Comparison of ENCODE assay signal across 10 cellular contexts in genomic region chr1:25694591-25695007, GRCh38.
DNase-seq lines count a peak whose midpoint lies in the region; TF ChIP-seq lines count a peak whose summit lies in the region.
"Had no signal": no experiment of that assay in that cellular context is flagged by ENCODE, and none has a peak within 500 bp of the region (broad histone marks: within the 10 kb centered on the region; RNA-seq: fewer than 3 reads in every experiment).

No MANE protein-coding gene starts in this region.

- H3K9me3 ChIP-seq in Peyer's patch: no peaks in the 10 kb centered on the region
- H3K9me3 ChIP-seq in duodenal mucosa (ENCODE audit: control insufficient read depth in 1 of 2, low read length in 2 of 2): no peaks in the 10 kb centered on the region
- H3K9me3 ChIP-seq in liver (ENCODE audit: control insufficient read depth in 4 of 4, low read length in 3 of 4): no peaks in the 10 kb centered on the region
- H3K9me3 ChIP-seq in subcutaneous abdominal adipose tissue (ENCODE audit: control insufficient read depth in 5 of 5, low read length in 5 of 5): no peaks in the 10 kb centered on the region
- H3K9me3 ChIP-seq: SJSA1 had no signal

- peaks cover 0 to 31% (median 0%) of the 10 kb centered on the region in 4 donors for H3K4me1 ChIP-seq in Peyer's patch
- peaks cover 8 to 10% of the 10 kb centered on the region in 2 donors for H3K4me1 ChIP-seq in duodenal mucosa (ENCODE audit: control insufficient read depth in 1 of 2, insufficient read depth in 2 of 2, low read length in 2 of 2)
- H3K4me1 ChIP-seq in liver (ENCODE audit: control insufficient read depth in 4 of 4, insufficient read depth in 4 of 4, low read length in 3 of 4): peaks cover 3 to 21% (median 18%) of the 10 kb centered on the region in 4 donors
- peaks cover 15 to 42% (median 34%) of the 10 kb centered on the region in 5 donors for H3K4me1 ChIP-seq in subcutaneous abdominal adipose tissue (ENCODE audit: control insufficient read depth in 5 of 5, insufficient read depth in 5 of 5, low read length in 5 of 5)

- no peak overlapping the region for H3K27ac Mint-ChIP-seq in immature natural killer cell

- H3K4me3 Mint-ChIP-seq in immature natural killer cell: no peak overlapping the region

- H3K4me3 ChIP-seq in Peyer's patch (no peak overlapping the region), duodenal mucosa (ENCODE audit: low read depth in 1 of 2, low read length in 2 of 2) (no peak overlapping the region), liver (ENCODE audit: low read depth in 1 of 3, low read length in 3 of 3) (no peak overlapping the region), subcutaneous abdominal adipose tissue (ENCODE audit: low read depth in 1 of 5, low read length in 5 of 5) (no peak overlapping the region), lower leg skin (ENCODE audit: low read depth, poor library complexity, severe bottlenecking) (no peak overlapping the region)
- H3K4me3 ChIP-seq: SJSA1 had no signal

- TF ChIP-seq POLR2A in Peyer's patch (IDR thresholded peaks at IDR 0.05): no peak
- no peak for TF ChIP-seq POLR2A in lower leg skin (IDR thresholded peaks at IDR 0.05)

- no peaks in the 10 kb centered on the region for H3K36me3 ChIP-seq in Peyer's patch
- no peaks in the 10 kb centered on the region for H3K36me3 ChIP-seq in duodenal mucosa (ENCODE audit: control insufficient read depth in 1 of 2, insufficient read depth in 2 of 2, low read length in 2 of 2)
- no peaks in the 10 kb centered on the region for H3K36me3 ChIP-seq in liver (ENCODE audit: control insufficient read depth in 4 of 4, insufficient read depth in 3 of 4, low read depth in 1 of 4, low read length in 3 of 4)
- H3K36me3 ChIP-seq in subcutaneous abdominal adipose tissue (ENCODE audit: control insufficient read depth in 5 of 5, insufficient read depth in 5 of 5, low read length in 5 of 5): no peaks in the 10 kb centered on the region
- H3K36me3 ChIP-seq: SJSA1 had no signal

- H3K27ac ChIP-seq in Peyer's patch (peak overlapping the region; percentile 38 to 83 (median 52)), duodenal mucosa (ENCODE audit: low read depth, low read length) (peak overlapping the region; percentile 48), liver (ENCODE audit: low read depth in 1 of 2, low read length in 2 of 2) (peak overlapping the region; percentile 83 to 90), subcutaneous abdominal adipose tissue (ENCODE audit: low read depth, low read length) (peak overlapping the region; percentile 81)

- H3K9ac ChIP-seq in duodenal mucosa (ENCODE audit: low read depth in 1 of 2, low read length in 2 of 2): no peak overlapping the region
- peak overlapping the region in 1 of 2 donors; percentile 73 for H3K9ac ChIP-seq in liver (ENCODE audit: low read depth in 1 of 2, low read length in 2 of 2)
- H3K9ac ChIP-seq in subcutaneous abdominal adipose tissue (ENCODE audit: low read length in 5 of 5): peak overlapping the region in 2 of 5 donors; percentile 27 to 44

- no peaks in the 10 kb centered on the region for H3K9me3 Mint-ChIP-seq in immature natural killer cell

- no peak for TF ChIP-seq RAD21 in liver (IDR thresholded peaks at IDR 0.05)

- H3K36me3 Mint-ChIP-seq in immature natural killer cell: no peaks in the 10 kb centered on the region

- no peaks in the 10 kb centered on the region for H3K4me1 Mint-ChIP-seq in immature natural killer cell

- WGBS in liver: 68% methylated on average over 4 of the region's 4 CpGs
- WGBS in lower leg skin, 2 donors: 63 to 65% methylated on average over 4 of the region's 4 CpGs

- peaks cover 0 to 4% (median 2%) of the 10 kb centered on the region in 3 donors for H3K27me3 Mint-ChIP-seq in immature natural killer cell (ENCODE audit: low read depth in 3 of 3)

- intact Hi-C loops in lower leg skin (cut with DNase I; ENCODE audit: low total_unique reads): no loop called here

- H3K27me3 ChIP-seq in Peyer's patch (no peaks in the 10 kb centered on the region), duodenal mucosa (ENCODE audit: control insufficient read depth in 1 of 2, insufficient read depth in 2 of 2, low read length in 2 of 2) (no peaks in the 10 kb centered on the region), liver (ENCODE audit: control insufficient read depth in 4 of 4, insufficient read depth in 4 of 4, low read length in 3 of 4) (no peaks in the 10 kb centered on the region), subcutaneous abdominal adipose tissue (ENCODE audit: control insufficient read depth in 5 of 5, insufficient read depth in 4 of 5, low read length in 5 of 5) (no peaks in the 10 kb centered on the region)
- H3K27me3 ChIP-seq: SJSA1 had no signal

- DNase-seq in Peyer's patch (no peak), lower leg skin (ENCODE audit: low spot score in 2 of 2) (no peak), NCI-H1436 treated with DMSO at 0.1 percent for 48 hours (lab: John Stamatoyannopoulos, UW) (no peak), immature natural killer cell (no peak)
- no peak for DNase-seq in effector CD8-positive, alpha-beta T cell (lab: John Stamatoyannopoulos, UW)
- DNase-seq: stimulated activated CD4-positive, alpha-beta T cell treated with anti-CD3 and anti-CD28 coated beads, Interleukin-2, amount 100 ng/mL, for 48 hours had no signal

- peak in 1 of 6 experiments; percentile 6 for TF ChIP-seq CTCF in Peyer's patch (IDR thresholded peaks at IDR 0.05)
- no peak for TF ChIP-seq CTCF in liver (IDR thresholded peaks at IDR 0.05; ENCODE audit: low read depth, low read length, missing input control)
- TF ChIP-seq CTCF in lower leg skin (IDR thresholded peaks at IDR 0.05): no peak

TF ChIP-seq in liver, 16 proteins besides CTCF, POLR2A, EP300 and RAD21:
- no peak for TF ChIP-seq REST (IDR thresholded peaks at IDR 0.05)
- no peak for TF ChIP-seq ATF3 (IDR thresholded peaks at IDR 0.05)
- no peak for TF ChIP-seq FOXA1 (IDR thresholded peaks at IDR 0.05)
- TF ChIP-seq HNF4G (IDR thresholded peaks at IDR 0.05): no peak
- TF ChIP-seq SP1 (IDR thresholded peaks at IDR 0.05): no peak
- no peak for TF ChIP-seq GABPA (IDR thresholded peaks at IDR 0.05 in 1 of 2, conservative IDR thresholded peaks at IDR 0.05 in 1 of 2)
- TF ChIP-seq NR2F2 (IDR thresholded peaks at IDR 0.05): no peak
- TF ChIP-seq EGR1 (IDR thresholded peaks at IDR 0.05; ENCODE audit: low read depth in 2 of 2): no peak
- TF ChIP-seq FOXA2 (IDR thresholded peaks at IDR 0.05): no peak
- no peak for TF ChIP-seq MAX (IDR thresholded peaks at IDR 0.05)
- TF ChIP-seq HNF4A (conservative IDR thresholded peaks at IDR 0.05): no peak
- TF ChIP-seq ZBTB33 (IDR thresholded peaks at IDR 0.05): no peak
- TF ChIP-seq JUND (IDR thresholded peaks at IDR 0.05): no peak
- TF ChIP-seq TAF1 (conservative IDR thresholded peaks at IDR 0.05): no peak
